8 cellular contexts compared by ENCODE assay signal in the genomic region with DNA sequence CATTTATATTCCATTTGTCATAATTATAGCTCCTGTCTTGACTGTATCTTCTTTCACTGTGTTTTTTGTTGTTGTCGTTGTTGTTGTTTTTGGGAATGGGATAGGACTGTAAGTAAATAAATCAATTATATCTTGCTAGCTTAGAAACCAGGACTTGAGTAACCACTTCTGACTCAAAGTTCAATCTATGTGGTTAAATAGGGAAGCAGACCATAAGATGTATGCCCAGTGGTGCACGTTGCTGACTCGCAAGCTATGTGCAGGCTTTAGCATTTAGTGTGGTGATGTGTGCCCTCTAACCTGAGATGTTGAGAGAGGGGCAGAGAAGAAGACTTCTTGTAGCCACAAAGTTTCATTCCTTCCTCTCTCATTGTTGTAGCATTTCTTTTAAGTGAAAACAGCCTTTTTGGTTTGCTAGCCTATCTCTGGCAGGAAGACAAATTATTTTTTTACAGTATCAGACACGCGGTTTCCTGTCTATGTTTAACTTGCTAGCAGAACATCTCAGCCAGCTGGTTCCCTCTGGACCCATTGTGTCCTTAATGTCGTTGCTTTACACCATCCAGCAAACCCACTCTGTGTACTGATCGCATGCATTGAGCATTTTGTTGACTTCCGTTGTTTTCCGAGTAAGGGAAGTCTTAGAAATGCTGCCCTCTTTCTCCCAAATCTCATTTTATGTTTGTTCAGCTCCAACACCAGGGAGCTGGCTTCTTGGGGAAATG. TPM values are rescaled to one million over a fixed set of nuclear protein-coding genes. Genes with fewer than 3 reads are reported as not detected.
A peak's percentile ranks its signal among the peaks of the same experiment; 100 is the strongest.
DNase-seq lines count a peak whose midpoint lies in the region; TF ChIP-seq lines count a peak whose summit lies in the region.

No MANE protein-coding gene starts in this region.

- peaks cover 71% of the 10 kb centered on the region for H3K36me3 Mint-ChIP-seq in activated CD4-positive, alpha-beta memory T cell treated with anti-CD3 and anti-CD28 coated beads for 36 hours
- H3K36me3 Mint-ChIP-seq in progenitor cell of endocrine pancreas (ENCODE audit: insufficient read depth) = peaks cover 33% of the 10 kb centered on the region

- no peaks in the 10 kb centered on the region for H3K9me3 Mint-ChIP-seq in activated CD4-positive, alpha-beta memory T cell treated with anti-CD3 and anti-CD28 coated beads for 36 hours
- H3K9me3 Mint-ChIP-seq in progenitor cell of endocrine pancreas (ENCODE audit: low read depth) = no peaks in the 10 kb centered on the region

- peaks cover 98% of the 10 kb centered on the region for H3K4me1 Mint-ChIP-seq in activated CD4-positive, alpha-beta memory T cell treated with anti-CD3 and anti-CD28 coated beads for 36 hours (ENCODE audit: low read depth)
- peaks cover 24% of the 10 kb centered on the region for H3K4me1 Mint-ChIP-seq in progenitor cell of endocrine pancreas (ENCODE audit: low read depth)

- peak overlapping the region; percentile 68 for H3K4me3 Mint-ChIP-seq in activated CD4-positive, alpha-beta memory T cell treated with anti-CD3 and anti-CD28 coated beads for 36 hours
- H3K4me3 Mint-ChIP-seq in progenitor cell of endocrine pancreas (ENCODE audit: low read depth) = no peak overlapping the region

- peak; percentile 81 for DNase-seq in HCEC 1CT
- DNase-seq in Kasumi-1 (lab: John Stamatoyannopoulos, UW) = peak; percentile 76 to 89
- DNase-seq in activated CD4-positive, alpha-beta memory T cell treated with anti-CD3 and anti-CD28 coated beads for 36 hours = peak; percentile 72
- peak; percentile 73 for DNase-seq in fibroblast of pulmonary artery (ENCODE audit: low read depth)
- DNase-seq in progenitor cell of endocrine pancreas (ENCODE audit: low spot score, unreplicated experiment) = no peak
- DNase-seq in NCI-H1092 (lab: John Stamatoyannopoulos, UW) = no peak
- DNase-seq in DMS53 (lab: John Stamatoyannopoulos, UW) = no peak

- peak overlapping the region; percentile 85 for H3K27ac Mint-ChIP-seq in activated CD4-positive, alpha-beta memory T cell treated with anti-CD3 and anti-CD28 coated beads for 36 hours
- H3K27ac Mint-ChIP-seq in progenitor cell of endocrine pancreas = peak overlapping the region; percentile 95

- CTCF ChIA-PET in activated CD4-positive, alpha-beta memory T cell treated with anti-CD3 and anti-CD28 coated beads for 36 hours (lab: Charles Lee) = interaction anchor here (0.6 to 2.9 kb wide), 14 partner anchors 8 to 158 kb away, joined by 3 to 18 read pairs (median 5); a partner anchor contains a TSS

- H3K27me3 Mint-ChIP-seq in activated CD4-positive, alpha-beta memory T cell treated with anti-CD3 and anti-CD28 coated beads for 36 hours = no peaks in the 10 kb centered on the region
- H3K27me3 Mint-ChIP-seq in progenitor cell of endocrine pancreas = no peaks in the 10 kb centered on the region

- H3K4me3 ChIP-seq in GM08714 (ENCODE audit: low read length) = peak overlapping the region; percentile 54; the same call in 1 of the 2 replicates
- H3K4me3 ChIP-seq in fibroblast of pulmonary artery (replicated peaks; ENCODE audit: low read depth, low read length) = peak overlapping the region; percentile 15

- TF ChIP-seq CTCF in fibroblast of pulmonary artery (IDR thresholded peaks at IDR 0.05; ENCODE audit: low read length, missing control alignments) (no peak), progenitor cell of endocrine pancreas (IDR thresholded peaks at IDR 0.05; ENCODE audit: unreplicated experiment) (no peak)

- POLR2A ChIA-PET in activated CD4-positive, alpha-beta memory T cell treated with anti-CD3 and anti-CD28 coated beads for 36 hours (lab: Charles Lee) = interaction anchor here (0.7 to 8.2 kb wide), 15 partner anchors 8 to 311 kb away, joined by 3 to 200 read pairs (median 7); a partner anchor contains a TSS

- intact Hi-C loops in activated CD4-positive, alpha-beta memory T cell treated with anti-CD3 and anti-CD28 coated beads for 36 hours (cut with micrococcal nuclease) = loop anchor here (1.0 to 10.0 kb wide), 6 partner anchors 9 to 446 kb away; no protein-coding TSS in a partner anchor

RNA-seq across cellular contexts. Expression of a gene that starts 52.1 kb away (rescaled TPM):
- total RNA-seq in activated CD4-positive, alpha-beta memory T cell treated with anti-CD3 and anti-CD28 coated beads for 36 hours = 10 to 100 TPM; 36.8 to 37.0 TPM
- 21.1 and 21.2 TPM in 2 replicates for total RNA-seq in progenitor cell of endocrine pancreas

Comparison
In these comparisons a context has a peak if more than half of its experiments do, and no peak if none do; other contexts are left out.
1. DNase-seq: peak in HCEC 1CT (single experiment), Kasumi-1 (2 of 2), activated CD4-positive, alpha-beta memory T cell treated with anti-CD3 and anti-CD28 coated beads for 36 hours (single experiment) and fibroblast of pulmonary artery (single experiment); none in progenitor cell of endocrine pancreas (single experiment), NCI-H1092 (single experiment) and DMS53 (single experiment).